Comparison of ENCODE assay signal across 1 cellular context in the genomic region with DNA sequence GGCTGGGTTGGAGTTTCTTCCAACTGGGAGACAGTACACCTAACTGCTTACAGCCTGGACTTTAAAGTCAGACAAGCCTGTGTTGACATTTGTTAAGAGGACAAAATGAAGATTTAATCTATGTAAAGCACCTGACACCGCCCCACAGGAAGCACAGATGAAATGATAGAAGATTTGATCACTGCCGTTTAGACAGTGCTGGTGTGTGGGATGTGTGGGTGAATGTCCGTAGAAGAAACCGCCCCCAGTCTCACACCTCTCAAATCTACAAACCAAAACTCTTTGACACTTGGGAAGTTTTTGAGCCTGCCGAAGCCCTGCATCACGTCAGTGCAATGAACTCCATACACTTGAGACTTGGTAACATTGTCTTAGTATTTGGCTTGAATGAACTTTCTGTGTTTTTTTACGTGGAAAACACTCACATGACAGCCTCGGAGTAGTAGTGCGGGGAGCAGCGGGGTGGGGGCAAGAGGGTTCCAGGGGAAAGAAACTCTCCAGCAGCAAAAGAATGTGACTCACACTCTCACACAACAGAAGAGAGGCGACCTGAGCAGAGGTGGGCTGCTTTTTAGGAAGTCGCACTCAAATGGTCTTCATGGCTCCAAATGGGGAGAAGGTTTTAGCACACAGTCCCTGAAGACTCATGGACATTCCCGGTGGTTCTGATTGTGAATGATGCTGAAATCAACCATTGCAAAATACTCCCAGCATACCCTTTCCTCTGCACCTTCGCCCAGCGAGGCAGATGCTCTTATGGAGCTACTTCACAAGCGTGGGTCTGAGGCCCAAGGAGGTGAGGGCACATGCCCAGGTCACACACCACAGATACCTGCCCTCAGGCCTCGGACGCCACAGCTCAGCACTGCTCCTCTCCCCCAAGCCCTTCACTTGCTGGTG.
TF ChIP-seq lines count a peak whose summit lies in the region.

No MANE protein-coding gene starts in this region.

TF ChIP-seq in SK-N-SH, 30 proteins besides CTCF, POLR2A, EP300 and RAD21 (continued from another document):
- no peak for TF ChIP-seq SMC3 (IDR thresholded peaks at IDR 0.05; ENCODE audit: low read depth, low read length)
- TF ChIP-seq JUND (IDR thresholded peaks at IDR 0.05) = no peak
- TF ChIP-seq, protein P1, sequence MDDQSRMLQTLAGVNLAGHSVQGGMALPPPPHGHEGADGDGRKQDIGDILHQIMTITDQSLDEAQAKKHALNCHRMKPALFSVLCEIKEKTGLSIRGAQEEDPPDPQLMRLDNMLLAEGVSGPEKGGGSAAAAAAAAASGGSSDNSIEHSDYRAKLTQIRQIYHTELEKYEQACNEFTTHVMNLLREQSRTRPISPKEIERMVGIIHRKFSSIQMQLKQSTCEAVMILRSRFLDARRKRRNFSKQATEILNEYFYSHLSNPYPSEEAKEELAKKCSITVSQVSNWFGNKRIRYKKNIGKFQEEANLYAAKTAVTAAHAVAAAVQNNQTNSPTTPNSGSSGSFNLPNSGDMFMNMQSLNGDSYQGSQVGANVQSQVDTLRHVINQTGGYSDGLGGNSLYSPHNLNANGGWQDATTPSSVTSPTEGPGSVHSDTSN (IDR thresholded peaks at IDR 0.05) = no peak
- TF ChIP-seq FOSL2 (IDR thresholded peaks at IDR 0.05; ENCODE audit: borderline replicate concordance, low read depth) = no peak
TF ChIP-seq in SK-N-SH: peak in this region for 0.
